11 cellular contexts compared by ENCODE assay signal in genomic region chr18:8685141-8685913, GRCh38. TPM values are rescaled to one million over a fixed set of nuclear protein-coding genes. Genes with fewer than 3 reads are reported as not detected.
DNase-seq lines count a peak whose midpoint lies in the region; ATAC-seq, FAIRE-seq and TF ChIP-seq lines count a peak whose summit lies in the region.
"Had no signal": no experiment of that assay in that cellular context is flagged by ENCODE, and none has a peak within 500 bp of the region (broad histone marks: within the 10 kb centered on the region; RNA-seq: fewer than 3 reads in every experiment).

No MANE protein-coding gene starts in this region.

- ATAC-seq in HG02642 (IDR thresholded peaks at IDR 0.05; ENCODE audit: poor library complexity, unreplicated experiment), result no peak

- H3K4me3 Mint-ChIP-seq in neural progenitor cell, result no peak overlapping the region
- no peak overlapping the region for H3K4me3 Mint-ChIP-seq in activated naive CD4-positive, alpha-beta T cell treated with anti-CD3 and anti-CD28 coated beads, Interleukin-2, amount 10 ng/mL, durations not matched to agents 7 days and 5 days
- H3K4me3 Mint-ChIP-seq: activated naive CD4-positive, alpha-beta T cell treated with anti-CD3 and anti-CD28 coated beads, Interleukin-2, amount 50 U/mL, for 24 hours; CD4-positive, alpha-beta memory T cell had no signal

- H3K9ac ChIP-seq in neural progenitor cell, result no peak overlapping the region

- H2AFZ ChIP-seq in neural progenitor cell (replicated peaks), result peak overlapping the region; percentile 5

- TF ChIP-seq CTCF in neural progenitor cell (IDR thresholded peaks at IDR 0.05), result no peak

- H3K27me3 Mint-ChIP-seq in neural progenitor cell (ENCODE audit: insufficient read depth, low read depth), result peaks cover 7% of the 10 kb centered on the region
- H3K27me3 Mint-ChIP-seq in activated naive CD4-positive, alpha-beta T cell treated with anti-CD3 and anti-CD28 coated beads, Interleukin-2, amount 10 ng/mL, durations not matched to agents 7 days and 5 days, result peaks cover 22% of the 10 kb centered on the region
- H3K27me3 Mint-ChIP-seq: activated naive CD4-positive, alpha-beta T cell treated with anti-CD3 and anti-CD28 coated beads, Interleukin-2, amount 50 U/mL, for 24 hours had no signal

- H3K27me3 ChIP-seq in neural progenitor cell, result no peaks in the 10 kb centered on the region
- H3K27me3 ChIP-seq: ovary had no signal

- H3K36me3 ChIP-seq in neural progenitor cell, result no peaks in the 10 kb centered on the region
- H3K36me3 ChIP-seq: ovary had no signal

- no peaks in the 10 kb centered on the region for H4K20me1 ChIP-seq in neural progenitor cell (ENCODE audit: low read depth)

- no peak overlapping the region for H3K27ac ChIP-seq in neural progenitor cell
- H3K27ac ChIP-seq: ovary had no signal

- peaks cover 38% of the 10 kb centered on the region for H3K4me1 Mint-ChIP-seq in neural progenitor cell
- no peaks in the 10 kb centered on the region for H3K4me1 Mint-ChIP-seq in activated naive CD4-positive, alpha-beta T cell treated with anti-CD3 and anti-CD28 coated beads, Interleukin-2, amount 10 ng/mL, durations not matched to agents 7 days and 5 days
- H3K4me1 Mint-ChIP-seq: activated naive CD4-positive, alpha-beta T cell treated with anti-CD3 and anti-CD28 coated beads, Interleukin-2, amount 50 U/mL, for 24 hours; CD4-positive, alpha-beta memory T cell had no signal

- no peaks in the 10 kb centered on the region for H3K9me3 ChIP-seq in neural progenitor cell (ENCODE audit: low read depth)
- H3K9me3 ChIP-seq: ovary had no signal

- H3K9me3 Mint-ChIP-seq in neural progenitor cell, result no peaks in the 10 kb centered on the region
- no peaks in the 10 kb centered on the region for H3K9me3 Mint-ChIP-seq in activated naive CD4-positive, alpha-beta T cell treated with anti-CD3 and anti-CD28 coated beads, Interleukin-2, amount 10 ng/mL, durations not matched to agents 7 days and 5 days
- H3K9me3 Mint-ChIP-seq: activated naive CD4-positive, alpha-beta T cell treated with anti-CD3 and anti-CD28 coated beads, Interleukin-2, amount 50 U/mL, for 24 hours; CD4-positive, alpha-beta memory T cell had no signal

- no peak overlapping the region for H3K4me3 ChIP-seq in neural progenitor cell
- H3K4me3 ChIP-seq: ovary had no signal

- peak overlapping the region; percentile 40 for H3K4me2 ChIP-seq in neural progenitor cell

- FAIRE-seq in frontal cortex (lab: Jason Lieb, UNC), result no peak

- no peaks in the 10 kb centered on the region for H3K79me2 ChIP-seq in neural progenitor cell (ENCODE audit: low read depth)

- peaks cover 14% of the 10 kb centered on the region for H3F3A ChIP-seq in neural progenitor cell (ENCODE audit: low read depth)

- H3K36me3 Mint-ChIP-seq in neural progenitor cell, result no peaks in the 10 kb centered on the region
- H3K36me3 Mint-ChIP-seq in activated naive CD4-positive, alpha-beta T cell treated with anti-CD3 and anti-CD28 coated beads, Interleukin-2, amount 10 ng/mL, durations not matched to agents 7 days and 5 days, result no peaks in the 10 kb centered on the region
- H3K36me3 Mint-ChIP-seq: activated naive CD4-positive, alpha-beta T cell treated with anti-CD3 and anti-CD28 coated beads, Interleukin-2, amount 50 U/mL, for 24 hours; CD4-positive, alpha-beta memory T cell had no signal

- CTCF ChIA-PET in activated naive CD4-positive, alpha-beta T cell treated with anti-CD3 and anti-CD28 coated beads, Interleukin-2, amount 10 ng/mL, durations not matched to agents 7 days and 5 days (lab: Charles Lee), result interaction anchor here (0.5 kb wide), 1 partner anchor 102 kb away, joined by 3 read pairs; no protein-coding TSS in a partner anchor

- DNase-seq in EL (peak; percentile 49), NCI-H2227 treated with DMSO at 0.1 percent for 48 hours (lab: John Stamatoyannopoulos, UW) (peak; percentile 75), cerebellar cortex (ENCODE audit: low spot score) (peak; percentile 82), neural progenitor cell (ENCODE audit: low spot score) (peak; percentile 37), GDM1 (lab: John Stamatoyannopoulos, UW) (no peak), frontal cortex (ENCODE audit: low spot score in 2 of 2) (no peak)
- DNase-seq in activated naive CD4-positive, alpha-beta T cell treated with anti-CD3 and anti-CD28 coated beads, Interleukin-2, amount 10 ng/mL, durations not matched to agents 7 days and 5 days, result no peak
- DNase-seq: CD4-positive, alpha-beta memory T cell; ovary had no signal

- peak overlapping the region; percentile 88 for H3K27ac Mint-ChIP-seq in neural progenitor cell
- H3K27ac Mint-ChIP-seq in activated naive CD4-positive, alpha-beta T cell treated with anti-CD3 and anti-CD28 coated beads, Interleukin-2, amount 10 ng/mL, durations not matched to agents 7 days and 5 days, result no peak overlapping the region
- H3K27ac Mint-ChIP-seq: activated naive CD4-positive, alpha-beta T cell treated with anti-CD3 and anti-CD28 coated beads, Interleukin-2, amount 50 U/mL, for 24 hours; CD4-positive, alpha-beta memory T cell had no signal

- H3K4me1 ChIP-seq in neural progenitor cell, result peaks cover 28% of the 10 kb centered on the region

RNA-seq across cellular contexts. Expression of gene MTCL1, which starts 20.0 kb away (rescaled TPM):
- 36.9 and 38.7 TPM in 2 replicates for total RNA-seq in neural progenitor cell (ENCODE audit: low replicate concordance)
- 15.9 TPM for total RNA-seq in frontal cortex

Comparison
In these comparisons a context has a peak if more than half of its experiments do, and no peak if none do; other contexts are left out.
1. DNase-seq: peak in EL (single experiment), NCI-H2227 treated with DMSO at 0.1 percent for 48 hours (single experiment), cerebellar cortex (single experiment) and neural progenitor cell (single experiment); none in GDM1 (single experiment), activated naive CD4-positive, alpha-beta T cell treated with anti-CD3 and anti-CD28 coated beads, Interleukin-2, amount 10 ng/mL, durations not matched to agents 7 days and 5 days (single experiment) and frontal cortex (0 of 2).